ENCODE assay signal across 1 cellular context in genomic region chr17:60386137-60386395, GRCh38.
A peak's percentile ranks its signal among the peaks of the same experiment; 100 is the strongest.
TF ChIP-seq lines count a peak whose summit lies in the region.

No MANE protein-coding gene starts in this region.

TF ChIP-seq in K562, 482 proteins besides CTCF, POLR2A, EP300 and RAD21:
- TF ChIP-seq ARID2 (IDR thresholded peaks at IDR 0.05): no peak
- TF ChIP-seq FOXK2 (conservative IDR thresholded peaks at IDR 0.05 in 1 of 2, IDR thresholded peaks at IDR 0.05 in 1 of 2; ENCODE audit: low read depth in 2 of 2): 0 out of 4 replicates have a peak, but pooled peaks of 1 of the 2 experiments have one; percentile 31
- TF ChIP-seq ZNF639 (CRISPR knock-in tag; conservative IDR thresholded peaks at IDR 0.05 in 1 of 2, IDR thresholded peaks at IDR 0.05 in 1 of 2): no peak
- TF ChIP-seq RFX5 (IDR thresholded peaks at IDR 0.05; ENCODE audit: low read depth, low read length): no peak
- TF ChIP-seq ZBTB9 (CRISPR knock-in tag; IDR thresholded peaks at IDR 0.05): no peak
- TF ChIP-seq MBD1 (CRISPR knock-in tag; IDR thresholded peaks at IDR 0.05): no peak
- TF ChIP-seq ZNF184 (CRISPR knock-in tag; IDR thresholded peaks at IDR 0.05): no peak
